8 cellular contexts compared by ENCODE assay signal in genomic region chr5:133421394-133421793, GRCh38.
DNase-seq lines count a peak whose midpoint lies in the region; ATAC-seq and TF ChIP-seq lines count a peak whose summit lies in the region.

No MANE protein-coding gene starts in this region.

- H3K36me3 ChIP-seq in left ventricle myocardium inferior (no peaks in the 10 kb centered on the region), endodermal cell (ENCODE audit: control insufficient read depth, insufficient read depth, low read length) (no peaks in the 10 kb centered on the region)

- H3K9me3 ChIP-seq in left ventricle myocardium inferior (replicated peaks), result no peaks in the 10 kb centered on the region
- H3K9me3 ChIP-seq in endodermal cell (ENCODE audit: control insufficient read depth, low read length), result peaks cover 7% of the 10 kb centered on the region

- WGBS in endodermal cell (ENCODE audit: insufficient coverage in 1 of 2, insufficient read length in 1 of 2), 2 experiments, result 77 to 82% methylated on average over 7 to 8 of the region's 8 CpGs

- H3K4me1 Mint-ChIP-seq in endodermal cell (peaks cover 17% of the 10 kb centered on the region), type B pancreatic cell (ENCODE audit: unreplicated experiment) (peaks cover 17% of the 10 kb centered on the region)

- DNase-seq in left ventricle myocardium inferior (no peak), Right ventricle myocardium inferior (ENCODE audit: missing footprints) (no peak), NB4 (ENCODE audit: low read depth) (peak; percentile 60), endodermal cell (peak; percentile 90), type B pancreatic cell (ENCODE audit: extremely low spot score, unreplicated experiment) (no peak), GM19240 (ENCODE audit: insufficient read length, low spot score) (no peak)

- no peak overlapping the region for H3K9ac ChIP-seq in endodermal cell (ENCODE audit: extremely low read depth, low read length, poor library complexity, severe bottlenecking)

- TF ChIP-seq POLR2A in NB4 (IDR thresholded peaks at IDR 0.05; ENCODE audit: extremely low read depth, insufficient read length), result no peak

- H3K4me1 ChIP-seq in left ventricle myocardium inferior (peaks cover 5% of the 10 kb centered on the region), endodermal cell (ENCODE audit: control insufficient read depth, insufficient read depth, low read length) (no peaks in the 10 kb centered on the region)

- H3K4me3 ChIP-seq in left ventricle myocardium inferior (no peak overlapping the region), NB4 (ENCODE audit: low read depth, low read length) (no peak overlapping the region), endodermal cell (ENCODE audit: low read length) (no peak overlapping the region)

- TF ChIP-seq CTCF in left ventricle myocardium inferior (IDR thresholded peaks at IDR 0.05; ENCODE audit: borderline replicate concordance) (peak; percentile 17), NB4 (IDR thresholded peaks at IDR 0.05; ENCODE audit: low read depth, low read length) (peak; percentile 69), endodermal cell (conservative IDR thresholded peaks at IDR 0.05) (peak; percentile 83), type B pancreatic cell (conservative IDR thresholded peaks at IDR 0.05) (peak; percentile 67)

- ATAC-seq in Right ventricle myocardium inferior (no peak), GM19463 (IDR thresholded peaks at IDR 0.05; ENCODE audit: unreplicated experiment) (no peak), GM18873 (IDR thresholded peaks at IDR 0.05; ENCODE audit: low FRiP score, unreplicated experiment) (no peak)

- intact Hi-C loops in left ventricle myocardium inferior (cut with micrococcal nuclease) (no loop called here), Right ventricle myocardium inferior (cut with DNase I) (loop anchor here (5.0 to 10.0 kb wide), 2 partner anchors 446 to 523 kb away; no protein-coding TSS in a partner anchor)

- H3K36me3 Mint-ChIP-seq in endodermal cell (ENCODE audit: low read depth), result no peaks in the 10 kb centered on the region
- peaks cover 6% of the 10 kb centered on the region for H3K36me3 Mint-ChIP-seq in type B pancreatic cell

- H3K27me3 ChIP-seq in left ventricle myocardium inferior (ENCODE audit: low read depth), result peaks cover 33% of the 10 kb centered on the region
- H3K27me3 ChIP-seq in endodermal cell (ENCODE audit: control insufficient read depth, insufficient read depth, low read length, poor library complexity, severe bottlenecking), result peaks cover 13% of the 10 kb centered on the region

- H3K27ac Mint-ChIP-seq in endodermal cell (no peak overlapping the region), type B pancreatic cell (peak overlapping the region; percentile 87)

- H3K27me3 Mint-ChIP-seq in endodermal cell (ENCODE audit: insufficient read depth) (peaks cover 21% of the 10 kb centered on the region), type B pancreatic cell (peaks cover 21% of the 10 kb centered on the region)

- H3K9me3 Mint-ChIP-seq in endodermal cell (peaks cover 3% of the 10 kb centered on the region), type B pancreatic cell (no peaks in the 10 kb centered on the region)

- no peak overlapping the region for H3K27ac ChIP-seq in left ventricle myocardium inferior (replicated peaks)
- H3K27ac ChIP-seq in endodermal cell (ENCODE audit: low read depth, low read length), result no peak overlapping the region

- no peak overlapping the region for H3K4me3 Mint-ChIP-seq in endodermal cell
- H3K4me3 Mint-ChIP-seq in type B pancreatic cell, result no peak overlapping the region

Comparison
In these comparisons a context has a peak if more than half of its experiments do, and no peak if none do; other contexts are left out.
1. DNase-seq: peak in NB4 (single experiment) and endodermal cell (single experiment); none in left ventricle myocardium inferior (single experiment), Right ventricle myocardium inferior (single experiment), type B pancreatic cell (single experiment) and GM19240 (single experiment).
2. CTCF ChIP-seq: peak in every context shown above with its lines; median percentile 83 in endodermal cell; 69 in NB4; 67 in type B pancreatic cell; 17 in left ventricle myocardium inferior.